In the genomic region with DNA sequence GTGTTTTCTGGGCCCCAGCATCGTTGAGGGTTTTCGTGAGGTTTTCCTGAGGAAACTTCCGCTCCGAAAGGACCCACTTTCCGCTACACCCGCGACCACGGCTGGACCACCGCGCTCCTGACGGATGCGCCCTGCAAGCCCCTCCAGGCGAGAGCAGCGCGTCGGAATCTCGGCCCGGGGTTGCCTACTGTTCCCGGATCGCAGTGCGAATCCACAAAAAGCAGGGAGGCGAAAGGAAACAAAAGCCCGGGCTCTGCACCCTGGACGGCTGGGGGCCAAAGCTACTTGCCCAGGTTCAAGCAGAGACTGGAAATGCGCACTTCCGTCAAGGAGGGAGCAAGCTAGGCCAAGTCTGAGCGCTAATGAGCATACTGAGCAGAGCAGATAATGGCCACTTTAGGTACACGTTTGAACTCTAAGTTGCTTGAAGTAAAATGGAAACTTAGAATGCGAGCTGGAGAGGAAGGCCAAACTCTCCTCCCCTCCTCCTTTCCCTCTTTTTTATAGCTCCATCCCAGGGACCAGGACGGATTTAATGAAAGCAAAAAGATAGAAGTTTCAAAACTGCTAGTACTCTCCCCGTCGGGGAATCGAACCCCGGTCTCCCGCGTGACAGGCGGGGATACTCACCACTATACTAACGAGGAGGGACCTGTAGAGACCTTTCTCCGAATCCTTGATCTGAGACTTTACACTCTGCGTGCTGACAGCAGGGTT, we compare ENCODE assay signal across 1 cellular context.
TF ChIP-seq lines count a peak whose summit lies in the region.

No MANE protein-coding gene starts in this region.

TF ChIP-seq in GM23338, 12 proteins besides CTCF, POLR2A, EP300 and RAD21:
- no peak for TF ChIP-seq REST (IDR thresholded peaks at IDR 0.05; ENCODE audit: unreplicated experiment)
- no peak for TF ChIP-seq STAT1 (IDR thresholded peaks at IDR 0.05; ENCODE audit: unreplicated experiment)
- TF ChIP-seq NANOG (IDR thresholded peaks at IDR 0.05; ENCODE audit: borderline replicate concordance) = no peak
- TF ChIP-seq ZNF114 (CRISPR knock-in tag; IDR thresholded peaks at IDR 0.05) = no peak
- TF ChIP-seq CREB1 (CRISPR knock-in tag; IDR thresholded peaks at IDR 0.05; ENCODE audit: low read depth) = peak; percentile 35; the same call in 1 of the 2 replicates
- TF ChIP-seq, protein P1, sequence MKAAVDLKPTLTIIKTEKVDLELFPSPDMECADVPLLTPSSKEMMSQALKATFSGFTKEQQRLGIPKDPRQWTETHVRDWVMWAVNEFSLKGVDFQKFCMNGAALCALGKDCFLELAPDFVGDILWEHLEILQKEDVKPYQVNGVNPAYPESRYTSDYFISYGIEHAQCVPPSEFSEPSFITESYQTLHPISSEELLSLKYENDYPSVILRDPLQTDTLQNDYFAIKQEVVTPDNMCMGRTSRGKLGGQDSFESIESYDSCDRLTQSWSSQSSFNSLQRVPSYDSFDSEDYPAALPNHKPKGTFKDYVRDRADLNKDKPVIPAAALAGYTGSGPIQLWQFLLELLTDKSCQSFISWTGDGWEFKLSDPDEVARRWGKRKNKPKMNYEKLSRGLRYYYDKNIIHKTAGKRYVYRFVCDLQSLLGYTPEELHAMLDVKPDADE (IDR thresholded peaks at IDR 0.05) = peak; percentile 43
TF ChIP-seq in GM23338: peak in this region for 2.
